ENCODE assay signal across 8 cellular contexts in genomic region chr15:28886431-28887343, GRCh38. TPM values are rescaled to one million over a fixed set of nuclear protein-coding genes. Genes with fewer than 3 reads are reported as not detected.
DNase-seq lines count a peak whose midpoint lies in the region; ATAC-seq and TF ChIP-seq lines count a peak whose summit lies in the region.

No MANE protein-coding gene starts in this region.

- H3K36me3 ChIP-seq in HUES6 (ENCODE audit: control insufficient read depth, insufficient read depth, low read length): no peaks in the 10 kb centered on the region

- CTCF ChIA-PET in AG04449 (lab: Yijun Ruan, JAX): interaction anchor here (0.9 to 3.8 kb wide), 5 partner anchors 91 to 217 kb away, joined by 4 to 11 read pairs (median 4); no protein-coding TSS in a partner anchor

- peaks cover 39% of the 10 kb centered on the region for H3K27me3 ChIP-seq in HUES6 (ENCODE audit: control insufficient read depth, insufficient read depth, low read length)
- H3K27me3 ChIP-seq in mononuclear cell (ENCODE audit: insufficient read depth, low read length): peaks cover 12% of the 10 kb centered on the region

- no peaks in the 10 kb centered on the region for H3K9me3 Mint-ChIP-seq in central memory CD8-positive, alpha-beta T cell

- H3K27ac Mint-ChIP-seq in central memory CD8-positive, alpha-beta T cell (ENCODE audit: low read depth): peak overlapping the region; percentile 83

- H3K27me3 Mint-ChIP-seq in central memory CD8-positive, alpha-beta T cell: no peaks in the 10 kb centered on the region

- H3K4me3 Mint-ChIP-seq in central memory CD8-positive, alpha-beta T cell: peak overlapping the region; percentile 80

- H3K9me3 ChIP-seq in HUES6 (ENCODE audit: control insufficient read depth, insufficient read depth, low read depth, low read length): no peaks in the 10 kb centered on the region
- H3K9me3 ChIP-seq in mononuclear cell (ENCODE audit: low read depth, low read length): no peaks in the 10 kb centered on the region

- TF ChIP-seq CTCF in AG04449 (IDR thresholded peaks at IDR 0.05; ENCODE audit: insufficient read depth, low read length, missing control alignments): no peak

- ATAC-seq in central memory CD8-positive, alpha-beta T cell (replicated peaks; ENCODE audit: extremely low read depth, poor library complexity, severe bottlenecking): no peak
- ATAC-seq in HG02623 (IDR thresholded peaks at IDR 0.05; ENCODE audit: unreplicated experiment): no peak

- peak overlapping the region; percentile 72 for H3K9ac ChIP-seq in HUES6 (ENCODE audit: low read length)

- no peak overlapping the region for H3K27ac ChIP-seq in HUES6 (ENCODE audit: low read depth, low read length)

- peaks cover 16% of the 10 kb centered on the region for H3K4me1 ChIP-seq in HUES6 (ENCODE audit: control insufficient read depth, insufficient read depth, low read length)
- peaks cover 20% of the 10 kb centered on the region for H3K4me1 ChIP-seq in mononuclear cell (ENCODE audit: insufficient read depth, low read length)

- H3K4me1 Mint-ChIP-seq in central memory CD8-positive, alpha-beta T cell: peaks cover 39% of the 10 kb centered on the region

- DNase-seq in AG04449 (ENCODE audit: low read depth, low spot score): no peak
- DNase-seq in central memory CD8-positive, alpha-beta T cell (ENCODE audit: low spot score in 2 of 2): no peak
- no peak for DNase-seq in middle frontal gyrus (ENCODE audit: extremely low spot score, low spot score)
- DNase-seq in nucleus accumbens (lab: John Stamatoyannopoulos, UW): no peak
- DNase-seq in SW480 (ENCODE audit: low spot score): no peak

- H3K36me3 Mint-ChIP-seq in central memory CD8-positive, alpha-beta T cell (ENCODE audit: insufficient read depth): peaks cover 5% of the 10 kb centered on the region

- H3K4me3 ChIP-seq in AG04449 (ENCODE audit: low read depth, low read length): peak overlapping the region; percentile 63
- H3K4me3 ChIP-seq in HUES6 (ENCODE audit: low read depth, low read length): peak overlapping the region; percentile 67
- peak overlapping the region; percentile 41 for H3K4me3 ChIP-seq in mononuclear cell (ENCODE audit: low read length)

- POLR2A ChIA-PET in AG04449 (lab: Yijun Ruan, JAX): interaction anchor here (0.6 kb wide), 1 partner anchor 216 kb away, joined by 4 read pairs; no protein-coding TSS in a partner anchor

RNA-seq across cellular contexts. Expression of gene APBA2, which starts 0.9 kb away (rescaled TPM):
- 78.6 TPM for total RNA-seq in mononuclear cell

RNA-seq across cellular contexts. Expression of gene GOLGA6L7, which starts 38.2 kb away (rescaled TPM):
- total RNA-seq in mononuclear cell: not detected
